Comparison of ENCODE assay signal across 22 cellular contexts in the genomic region with DNA sequence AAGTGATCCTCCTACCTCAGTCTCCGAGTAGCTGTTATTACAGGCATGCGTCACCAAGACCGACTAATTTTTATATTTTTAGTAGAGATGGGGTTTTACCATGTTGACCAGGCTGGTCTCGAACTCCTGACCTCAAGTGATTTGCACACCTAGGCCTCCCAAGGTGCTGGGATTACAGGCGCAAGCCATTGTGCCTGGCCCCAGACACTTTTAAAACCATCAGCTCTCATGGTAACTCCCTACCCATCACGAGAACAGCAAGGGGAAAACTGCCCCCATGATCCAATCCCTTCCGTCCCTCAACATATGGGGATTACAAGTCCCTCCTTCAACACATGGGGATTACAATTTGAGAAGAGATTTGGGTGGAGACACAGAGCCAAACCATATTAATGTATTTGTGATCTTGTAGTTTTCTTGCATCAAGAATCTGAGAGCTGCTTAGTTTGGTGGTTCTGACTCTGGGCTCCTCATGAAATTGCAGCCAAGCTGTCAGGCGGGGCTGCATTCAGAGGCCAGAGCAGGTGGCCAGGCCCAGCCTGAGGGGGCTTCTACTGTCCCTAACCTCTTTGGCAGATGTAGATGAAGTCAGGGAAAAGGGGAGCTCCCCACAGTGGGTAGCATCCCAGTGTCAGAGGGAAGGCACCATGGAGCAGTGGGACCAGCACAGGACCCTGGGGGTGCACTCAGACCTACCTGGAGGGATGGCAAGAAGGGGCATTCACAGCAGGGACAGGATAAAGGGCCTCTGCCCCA. TPM values are rescaled to one million over a fixed set of nuclear protein-coding genes. Genes with fewer than 3 reads are reported as not detected.
DNase-seq lines count a peak whose midpoint lies in the region; ATAC-seq and TF ChIP-seq lines count a peak whose summit lies in the region.
"Had no signal": no experiment of that assay in that cellular context is flagged by ENCODE, and none has a peak within 500 bp of the region (broad histone marks: within the 10 kb centered on the region; RNA-seq: fewer than 3 reads in every experiment).

No MANE protein-coding gene starts in this region.

- no peaks in the 10 kb centered on the region for H3K9me3 Mint-ChIP-seq in WTC11
- H3K9me3 Mint-ChIP-seq in natural killer cell treated with Interleukin-12 subunit alpha and Interleukin-12 subunit beta and Interleukin-15 and Interleukin-18, amount 100 ng/mL, for 72 hours = no peaks in the 10 kb centered on the region
- H3K9me3 Mint-ChIP-seq: CD14-positive monocyte; CD4-positive, alpha-beta memory T cell had no signal

- H3K9me3 ChIP-seq in HEK293 (ENCODE audit: control insufficient read depth, insufficient read depth, low read depth, low read length) = no peaks in the 10 kb centered on the region
- H3K9me3 ChIP-seq in trophoblast cell (ENCODE audit: insufficient read depth, low read depth, low read length) = no peaks in the 10 kb centered on the region
- H3K9me3 ChIP-seq: BLaER1 had no signal

- H2BK5ac ChIP-seq in trophoblast cell (ENCODE audit: low read depth, low read length, poor library complexity) = no peak overlapping the region

- TF ChIP-seq CTCF in HEK293 (tag by site-specific recombination; IDR thresholded peaks at IDR 0.05) = no peak
- no peak for TF ChIP-seq CTCF in WTC11 (IDR thresholded peaks at IDR 0.05)

- no peaks in the 10 kb centered on the region for H3K4me1 ChIP-seq in HEK293 (ENCODE audit: control insufficient read depth, insufficient read depth, low read length)
- H3K4me1 ChIP-seq in trophoblast cell (ENCODE audit: control insufficient read depth in 1 of 2, insufficient read depth in 2 of 2, low read length in 2 of 2) = no peaks in the 10 kb centered on the region

- no peak overlapping the region for H3K27ac Mint-ChIP-seq in WTC11
- no peak overlapping the region for H3K27ac Mint-ChIP-seq in natural killer cell treated with Interleukin-12 subunit alpha and Interleukin-12 subunit beta and Interleukin-15 and Interleukin-18, amount 100 ng/mL, for 72 hours
- H3K27ac Mint-ChIP-seq: CD14-positive monocyte; CD4-positive, alpha-beta memory T cell had no signal

- no peak overlapping the region for H3K23ac ChIP-seq in trophoblast cell (ENCODE audit: low read length)

- CTCF ChIA-PET in HEK293 (lab: Yijun Ruan, JAX) (interaction anchor here (0.6 to 7.0 kb wide), 17 partner anchors 8 to 370 kb away, joined by 3 to 148 read pairs (median 4); no protein-coding TSS in a partner anchor), WTC11 (lab: Charles Lee) (interaction anchor here (0.7 to 6.9 kb wide), 14 partner anchors 9 to 293 kb away, joined by 3 to 103 read pairs (median 5); a partner anchor contains a TSS)

- H3K79me2 ChIP-seq in trophoblast cell (ENCODE audit: control insufficient read depth, insufficient read depth, low read length, poor library complexity) = no peaks in the 10 kb centered on the region

- H2BK12ac ChIP-seq in trophoblast cell (ENCODE audit: low read length) = no peak overlapping the region

- WGBS in trophoblast cell (ENCODE audit: extremely low coverage, insufficient coverage, insufficient read length) = no CpG with 5 or more reads among the region's 8 CpGs

- H3K79me1 ChIP-seq in trophoblast cell (ENCODE audit: low read length) = no peaks in the 10 kb centered on the region

- POLR2A ChIA-PET in HEK293 (lab: Yijun Ruan, JAX) = no interaction called here
- POLR2A ChIA-PET in WTC11 (lab: Charles Lee) = no interaction called here

- H4K91ac ChIP-seq in trophoblast cell (ENCODE audit: low read depth, low read length) = no peak overlapping the region

- H3K4me1 Mint-ChIP-seq in WTC11 = no peaks in the 10 kb centered on the region; the same call in 1 of the 2 replicates
- peaks cover 3 to 6% of the 10 kb centered on the region in 2 donors for H3K4me1 Mint-ChIP-seq in natural killer cell treated with Interleukin-12 subunit alpha and Interleukin-12 subunit beta and Interleukin-15 and Interleukin-18, amount 100 ng/mL, for 72 hours (ENCODE audit: low read depth in 2 of 2)

- H3K18ac ChIP-seq in trophoblast cell (ENCODE audit: low read length) = no peak overlapping the region

- H2AFZ ChIP-seq in trophoblast cell (ENCODE audit: insufficient read depth, low read length, poor library complexity) = no peak overlapping the region

- peak overlapping the region; percentile 27 for H3K9ac ChIP-seq in trophoblast cell (ENCODE audit: low read length)
- H3K9ac ChIP-seq: BLaER1 had no signal

- no peak overlapping the region for H3K4me3 Mint-ChIP-seq in WTC11
- H3K4me3 Mint-ChIP-seq in natural killer cell treated with Interleukin-12 subunit alpha and Interleukin-12 subunit beta and Interleukin-15 and Interleukin-18, amount 100 ng/mL, for 72 hours = no peak overlapping the region
- H3K4me3 Mint-ChIP-seq: CD14-positive monocyte; CD4-positive, alpha-beta memory T cell had no signal

- H3K4me3 ChIP-seq in HEK293 (ENCODE audit: low read depth, low read length) (no peak overlapping the region), trophoblast cell (ENCODE audit: low read depth, low read length) (no peak overlapping the region)
- H3K4me3 ChIP-seq: BLaER1 had no signal

- peak; percentile 92 for DNase-seq in NCI-H82 (lab: John Stamatoyannopoulos, UW)
- DNase-seq in ecto neural progenitor cell (ENCODE audit: low spot score) = peak; percentile 24
- no peak for DNase-seq in trophoblast cell
- no peak for DNase-seq in WTC11 (ENCODE audit: low spot score)
- DNase-seq in natural killer cell treated with Interleukin-12 subunit alpha and Interleukin-12 subunit beta and Interleukin-15 and Interleukin-18, amount 100 ng/mL, for 72 hours (ENCODE audit: low spot score) = no peak
- DNase-seq: 8988T; CD4-positive, alpha-beta memory T cell; DMS153; DMS79; GF-D8; GOT3; H7 had no signal

- H3K14ac ChIP-seq in trophoblast cell (ENCODE audit: low read length) = no peak overlapping the region

- H3K4me2 ChIP-seq in trophoblast cell (ENCODE audit: low read length) = no peak overlapping the region
- H3K4me2 ChIP-seq: BLaER1 had no signal

- H3K27me3 Mint-ChIP-seq in WTC11 (ENCODE audit: low read depth) = peaks cover 93% of the 10 kb centered on the region
- peaks cover 22 to 31% of the 10 kb centered on the region in 2 donors for H3K27me3 Mint-ChIP-seq in natural killer cell treated with Interleukin-12 subunit alpha and Interleukin-12 subunit beta and Interleukin-15 and Interleukin-18, amount 100 ng/mL, for 72 hours

- ATAC-seq in WTC11 (no peak), HG02973 (IDR thresholded peaks at IDR 0.05; ENCODE audit: unreplicated experiment) (no peak)
- ATAC-seq in natural killer cell treated with Interleukin-12 subunit alpha and Interleukin-12 subunit beta and Interleukin-15 and Interleukin-18, amount 100 ng/mL, for 72 hours = no peak
- ATAC-seq: HCT116 had no signal

- no peak overlapping the region for H4K12ac ChIP-seq in trophoblast cell (ENCODE audit: low read depth, low read length)

- H3K27ac ChIP-seq in HEK293 (ENCODE audit: extremely low read depth, low read depth, low read length) (no peak overlapping the region), trophoblast cell (ENCODE audit: low read depth, low read length) (no peak overlapping the region)
- H3K27ac ChIP-seq: BLaER1, HL-60 had no signal

- H3K36me3 ChIP-seq in HEK293 (ENCODE audit: control insufficient read depth in 2 of 2, insufficient read depth in 1 of 2, low read length in 2 of 2) (no peaks in the 10 kb centered on the region), trophoblast cell (ENCODE audit: control insufficient read depth in 1 of 2, insufficient read depth in 2 of 2, low read length in 2 of 2) (no peaks in the 10 kb centered on the region)
- H3K36me3 ChIP-seq: BLaER1 had no signal

- no peak overlapping the region for H2AK5ac ChIP-seq in trophoblast cell (ENCODE audit: low read length)

- H4K8ac ChIP-seq in trophoblast cell (ENCODE audit: low read depth, low read length) = no peak overlapping the region

- peaks cover 2% of the 10 kb centered on the region for H3K27me3 ChIP-seq in trophoblast cell (ENCODE audit: insufficient read depth, low read length)
- H3K27me3 ChIP-seq: BLaER1 had no signal

- H3K36me3 Mint-ChIP-seq in WTC11 = no peaks in the 10 kb centered on the region
- no peaks in the 10 kb centered on the region for H3K36me3 Mint-ChIP-seq in natural killer cell treated with Interleukin-12 subunit alpha and Interleukin-12 subunit beta and Interleukin-15 and Interleukin-18, amount 100 ng/mL, for 72 hours
- H3K36me3 Mint-ChIP-seq: CD14-positive monocyte; CD4-positive, alpha-beta memory T cell had no signal

- no peak overlapping the region for H3K4ac ChIP-seq in trophoblast cell (ENCODE audit: low read depth, low read length)

- H2BK120ac ChIP-seq in trophoblast cell (ENCODE audit: insufficient read depth, low read length, poor library complexity) = no peak overlapping the region

TF ChIP-seq in HEK293, 187 proteins besides CTCF, POLR2A, EP300 and RAD21 (continues in another document):
- TF ChIP-seq ZNF670 (tag by site-specific recombination; IDR thresholded peaks at IDR 0.05; ENCODE audit: low read depth) = no peak
- TF ChIP-seq, protein P1, sequence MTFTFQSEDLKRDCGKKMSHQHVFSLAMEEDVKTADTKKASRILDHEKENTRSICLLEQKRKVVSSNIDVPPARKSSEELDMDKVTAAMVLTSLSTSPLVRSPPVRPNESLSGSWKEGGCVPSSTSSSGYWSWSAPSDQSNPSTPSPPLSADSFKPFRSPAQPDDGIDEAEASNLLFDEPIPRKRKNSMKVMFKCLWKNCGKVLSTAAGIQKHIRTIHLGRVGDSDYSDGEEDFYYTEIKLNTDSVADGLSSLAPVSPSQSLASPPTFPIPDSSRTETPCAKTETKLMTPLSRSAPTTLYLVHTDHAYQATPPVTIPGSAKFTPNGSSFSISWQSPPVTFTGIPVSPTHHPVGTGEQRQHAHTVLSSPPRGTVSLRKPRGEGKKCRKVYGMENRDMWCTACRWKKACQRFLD (tag by site-specific recombination; IDR thresholded peaks at IDR 0.05) = no peak

RNA-seq across cellular contexts. Expression of a gene that starts 31.2 kb away (rescaled TPM):
- polyA plus RNA-seq in trophoblast cell (2013) = not detected in 2 replicates
- total RNA-seq in WTC11 (2021) = 1.4 to 1.7 TPM (median 1.5 TPM) in 3 replicates
- total RNA-seq in natural killer cell treated with Interleukin-12 subunit alpha and Interleukin-12 subunit beta and Interleukin-15 and Interleukin-18, amount 100 ng/mL, for 72 hours = under 1 TPM in 1 of 2 donors, not detected in 1; 0.93 TPM
- total RNA-seq: CD4-positive, alpha-beta memory T cell; H7 had no signal
- polyA plus RNA-seq: CD14-positive monocyte; CD4-positive, alpha-beta memory T cell had no signal

RNA-seq across cellular contexts. Expression of a gene that starts 54.1 kb away (rescaled TPM):
- 1.4 and 1.5 TPM in 2 replicates for polyA plus RNA-seq in trophoblast cell (2013)
- total RNA-seq in WTC11 (2021) = not detected in 3 replicates
- total RNA-seq in natural killer cell treated with Interleukin-12 subunit alpha and Interleukin-12 subunit beta and Interleukin-15 and Interleukin-18, amount 100 ng/mL, for 72 hours = not detected
- total RNA-seq: A673; CD4-positive, alpha-beta memory T cell; Daoy; H7; HT1080 had no signal
- polyA plus RNA-seq: AG04450; CD14-positive monocyte; CD4-positive, alpha-beta memory T cell had no signal

Comparison
In these comparisons a context has a peak if more than half of its experiments do, and no peak if none do; other contexts are left out.
1. DNase-seq: peak in NCI-H82 (single experiment) and ecto neural progenitor cell (single experiment); none in trophoblast cell (0 of 2), WTC11 (single experiment) and natural killer cell treated with Interleukin-12 subunit alpha and Interleukin-12 subunit beta and Interleukin-15 and Interleukin-18, amount 100 ng/mL, for 72 hours (single experiment).